In the genomic region with DNA sequence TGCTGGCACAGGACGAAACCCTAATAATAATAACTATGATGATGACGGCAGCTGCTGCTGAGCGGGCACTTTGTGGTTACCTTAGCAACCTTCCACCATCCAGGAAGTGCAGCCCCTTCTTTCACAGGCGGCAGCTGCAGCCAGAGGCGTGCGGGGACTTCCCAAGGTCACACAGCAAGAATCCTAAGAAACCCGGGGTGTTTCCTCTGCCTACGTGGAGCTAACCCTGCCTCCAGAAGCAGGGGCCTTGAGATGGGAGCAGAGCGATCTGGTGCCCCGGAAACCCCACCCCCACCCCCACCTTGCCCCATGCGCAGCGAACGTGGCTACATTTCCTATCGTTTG, we compare ENCODE assay signal across 8 cellular contexts. TPM values are rescaled to one million over a fixed set of nuclear protein-coding genes. Genes with fewer than 3 reads are reported as not detected.
DNase-seq lines count a peak whose midpoint lies in the region; ATAC-seq, FAIRE-seq and TF ChIP-seq lines count a peak whose summit lies in the region.

No MANE protein-coding gene starts in this region.

- H3K9me3 ChIP-seq in ES-I3 (ENCODE audit: control insufficient read depth, insufficient read depth, low read length): no peaks in the 10 kb centered on the region

- H3K36me3 ChIP-seq in ES-I3 (ENCODE audit: insufficient read depth, low read length): no peaks in the 10 kb centered on the region

- no peaks in the 10 kb centered on the region for H3K9me3 Mint-ChIP-seq in memory B cell

- TF ChIP-seq POLR2A in GM12892 (IDR thresholded peaks at IDR 0.05; ENCODE audit: low read depth, low read length): no peak; the same call in 1 of the 2 replicates

- peak; percentile 73 for ATAC-seq in memory B cell (ENCODE audit: low read depth)

- peak overlapping the region; percentile 47 for H3K4me3 ChIP-seq in HFF-Myc (replicated peaks; ENCODE audit: low read depth, low read length)
- 0 out of 2 replicates have a peak overlapping the region, but pooled peaks have one; percentile 54 for H3K4me3 ChIP-seq in WI38 (ENCODE audit: low read depth, low read length)
- peak overlapping the region; percentile 62 for H3K4me3 ChIP-seq in choroid plexus epithelial cell (ENCODE audit: low read depth, low read length)

- H3K36me3 Mint-ChIP-seq in memory B cell: no peaks in the 10 kb centered on the region

- H3K27ac Mint-ChIP-seq in memory B cell: peak overlapping the region; percentile 99

- H3K27me3 Mint-ChIP-seq in memory B cell: no peaks in the 10 kb centered on the region

- DNase-seq in HFF-Myc (ENCODE audit: extremely low read depth, low read depth) (no peak), NCI-H1105 (lab: John Stamatoyannopoulos, UW) (peak; percentile 80), choroid plexus epithelial cell (ENCODE audit: low read depth) (peak; percentile 80), memory B cell (ENCODE audit: low spot score in 2 of 2) (peak in 1 of 2 donors; percentile 82), GM12892 (ENCODE audit: insufficient read length) (no peak)
- DNase-seq in stimulated activated CD8-positive, alpha-beta memory T cell treated with anti-CD3 and anti-CD28 coated beads, Interleukin-4, amount 100 ng/mL, for 24 hours (ENCODE audit: low read depth): peak; percentile 47

- peak overlapping the region; percentile 95 for H3K4me3 Mint-ChIP-seq in memory B cell

- H3K4me1 ChIP-seq in ES-I3 (ENCODE audit: insufficient read depth, low read length): no peaks in the 10 kb centered on the region; the same call in 1 of the 2 replicates

- H3K4me1 Mint-ChIP-seq in memory B cell: peaks cover 24% of the 10 kb centered on the region

- FAIRE-seq in GM12892 (lab: Jason Lieb, UNC): no peak

- H3K9ac ChIP-seq in ES-I3 (ENCODE audit: low read depth, low read length): peak overlapping the region; percentile 76

- no peak for TF ChIP-seq CTCF in HFF-Myc (IDR thresholded peaks at IDR 0.05; ENCODE audit: low read depth, low read length, missing control alignments)
- no peak for TF ChIP-seq CTCF in WI38 (IDR thresholded peaks at IDR 0.05; ENCODE audit: low read depth, low read length)
- no peak for TF ChIP-seq CTCF in choroid plexus epithelial cell (conservative IDR thresholded peaks at IDR 0.05; ENCODE audit: low read depth, low read length)

RNA-seq across cellular contexts. Expression of gene EIF1, which starts 22.4 kb away (rescaled TPM):
- polyA plus RNA-seq in GM12892 (2012; ENCODE audit: missing spikeins): 660 TPM

RNA-seq across cellular contexts. Expression of gene KRT17, which starts 41.9 kb away (rescaled TPM):
- polyA plus RNA-seq in GM12892 (2012; ENCODE audit: missing spikeins): 9.7 TPM

RNA-seq across cellular contexts. Expression of gene GAST, which starts 45.8 kb away (rescaled TPM):
- not detected for polyA plus RNA-seq in GM12892 (2012; ENCODE audit: missing spikeins)

RNA-seq across cellular contexts. Expression of gene KRT16, which starts 53.7 kb away (rescaled TPM):
- polyA plus RNA-seq in GM12892 (2012; ENCODE audit: missing spikeins): not detected

Comparison
In these comparisons a context has a peak if more than half of its experiments do, and no peak if none do; other contexts are left out.
1. DNase-seq: peak in NCI-H1105 (single experiment), choroid plexus epithelial cell (single experiment) and stimulated activated CD8-positive, alpha-beta memory T cell treated with anti-CD3 and anti-CD28 coated beads, Interleukin-4, amount 100 ng/mL, for 24 hours (single experiment); none in HFF-Myc (single experiment) and GM12892 (single experiment).
2. Peak in every context shown above with its lines, with median percentiles within 50 percentile points of each other: H3K4me3 ChIP-seq.